ENCODE assay signal across 1 cellular context in genomic region chr2:88481937-88482336, GRCh38.
TF ChIP-seq lines count a peak whose summit lies in the region.

No MANE protein-coding gene starts in this region.

TF ChIP-seq in HEK293, 187 proteins besides CTCF, POLR2A, EP300 and RAD21 (continued from another document and continues in another):
- no peak for TF ChIP-seq AEBP2 (tag by site-specific recombination; IDR thresholded peaks at IDR 0.05; ENCODE audit: borderline replicate concordance)
- no peak for TF ChIP-seq ZBTB6 (tag by site-specific recombination; IDR thresholded peaks at IDR 0.05)
- TF ChIP-seq GLIS1 (tag by site-specific recombination; IDR thresholded peaks at IDR 0.05) = peak; percentile 46; the same call in 1 of the 2 replicates
- TF ChIP-seq ZNF138 (tag by site-specific recombination; IDR thresholded peaks at IDR 0.05; ENCODE audit: borderline replicate concordance) = no peak
- peak; percentile 90 for TF ChIP-seq SCRT2 (tag by site-specific recombination; IDR thresholded peaks at IDR 0.05)
- no peak for TF ChIP-seq PATZ1 (tag by site-specific recombination; IDR thresholded peaks at IDR 0.05)
- TF ChIP-seq ZNF785 (tag by site-specific recombination; IDR thresholded peaks at IDR 0.05) = no peak
- no peak for TF ChIP-seq ZNF529 (tag by site-specific recombination; IDR thresholded peaks at IDR 0.05; ENCODE audit: insufficient replicate concordance)
- no peak for TF ChIP-seq ZNF555 (tag by site-specific recombination; conservative IDR thresholded peaks at IDR 0.05)
- no peak for TF ChIP-seq HOXA7 (CRISPR knock-in tag; IDR thresholded peaks at IDR 0.05; ENCODE audit: borderline replicate concordance)
- peak; percentile 74 for TF ChIP-seq TSHZ1 (tag by site-specific recombination; IDR thresholded peaks at IDR 0.05; ENCODE audit: borderline replicate concordance)
- TF ChIP-seq ZNF398 (tag by site-specific recombination; IDR thresholded peaks at IDR 0.05) = no peak
- no peak for TF ChIP-seq ZBTB20 (tag by site-specific recombination; IDR thresholded peaks at IDR 0.05)
- TF ChIP-seq ATF2 (tag by site-specific recombination; IDR thresholded peaks at IDR 0.05; ENCODE audit: low read depth) = peak; percentile 91
- no peak for TF ChIP-seq ZNF501 (tag by site-specific recombination; IDR thresholded peaks at IDR 0.05)
- TF ChIP-seq PRDM1 (tag by site-specific recombination; IDR thresholded peaks at IDR 0.05) = no peak
- no peak for TF ChIP-seq ZSCAN16 (tag by site-specific recombination; IDR thresholded peaks at IDR 0.05)
- TF ChIP-seq ZNF473 (tag by site-specific recombination; IDR thresholded peaks at IDR 0.05) = no peak
- TF ChIP-seq ZBTB49 (tag by site-specific recombination; IDR thresholded peaks at IDR 0.05; ENCODE audit: low read depth) = no peak
- no peak for TF ChIP-seq KLF10 (tag by site-specific recombination; IDR thresholded peaks at IDR 0.05)
- TF ChIP-seq ZNF701 (tag by site-specific recombination; IDR thresholded peaks at IDR 0.05) = no peak
- TF ChIP-seq ZNF704 (tag by site-specific recombination; IDR thresholded peaks at IDR 0.05) = no peak
- peak; percentile 75 for TF ChIP-seq ZNF639 (tag by site-specific recombination; IDR thresholded peaks at IDR 0.05)
- no peak for TF ChIP-seq REPIN1 (tag by site-specific recombination; IDR thresholded peaks at IDR 0.05; ENCODE audit: low read depth)
- TF ChIP-seq ZNF423 (tag by site-specific recombination; IDR thresholded peaks at IDR 0.05) = no peak
- peak; percentile 87 for TF ChIP-seq KLF17 (tag by site-specific recombination; IDR thresholded peaks at IDR 0.05)
- TF ChIP-seq MZF1 (tag by site-specific recombination; IDR thresholded peaks at IDR 0.05; ENCODE audit: borderline replicate concordance) = no peak
- TF ChIP-seq ZNF792 (tag by site-specific recombination; IDR thresholded peaks at IDR 0.05) = no peak
- no peak for TF ChIP-seq ZNF76 (tag by site-specific recombination; IDR thresholded peaks at IDR 0.05; ENCODE audit: borderline replicate concordance, low read depth)
- no peak for TF ChIP-seq ZNF561 (tag by site-specific recombination; IDR thresholded peaks at IDR 0.05; ENCODE audit: borderline replicate concordance)
- no peak for TF ChIP-seq ZIC2 (tag by site-specific recombination; IDR thresholded peaks at IDR 0.05)
- no peak for TF ChIP-seq ZNF560 (tag by site-specific recombination; IDR thresholded peaks at IDR 0.05; ENCODE audit: borderline replicate concordance)
- TF ChIP-seq ZBTB7A (tag by site-specific recombination; IDR thresholded peaks at IDR 0.05; ENCODE audit: low read depth) = no peak
- no peak for TF ChIP-seq ZNF223 (tag by site-specific recombination; IDR thresholded peaks at IDR 0.05)
- no peak for TF ChIP-seq ZNF19 (tag by site-specific recombination; IDR thresholded peaks at IDR 0.05; ENCODE audit: low read depth)
- no peak for TF ChIP-seq YY2 (tag by site-specific recombination; IDR thresholded peaks at IDR 0.05)
- TF ChIP-seq ZNF513 (tag by site-specific recombination; IDR thresholded peaks at IDR 0.05) = no peak
- peak; percentile 61; the same call in 1 of the 2 replicates for TF ChIP-seq ZNF391 (tag by site-specific recombination; IDR thresholded peaks at IDR 0.05; ENCODE audit: borderline replicate concordance, low read depth)
- TF ChIP-seq ZNF843 (tag by site-specific recombination; IDR thresholded peaks at IDR 0.05) = peak; percentile 93
- no peak for TF ChIP-seq ZNF324 (tag by site-specific recombination; IDR thresholded peaks at IDR 0.05)
- TF ChIP-seq HOXC10 (CRISPR knock-in tag; IDR thresholded peaks at IDR 0.05) = no peak
- TF ChIP-seq SCRT1 (tag by site-specific recombination; IDR thresholded peaks at IDR 0.05; ENCODE audit: borderline replicate concordance) = peak; percentile 51; the same call in 1 of the 2 replicates
- TF ChIP-seq ZNF157 (tag by site-specific recombination; IDR thresholded peaks at IDR 0.05) = no peak
